1 cellular context compared by ENCODE assay signal in the genomic region with DNA sequence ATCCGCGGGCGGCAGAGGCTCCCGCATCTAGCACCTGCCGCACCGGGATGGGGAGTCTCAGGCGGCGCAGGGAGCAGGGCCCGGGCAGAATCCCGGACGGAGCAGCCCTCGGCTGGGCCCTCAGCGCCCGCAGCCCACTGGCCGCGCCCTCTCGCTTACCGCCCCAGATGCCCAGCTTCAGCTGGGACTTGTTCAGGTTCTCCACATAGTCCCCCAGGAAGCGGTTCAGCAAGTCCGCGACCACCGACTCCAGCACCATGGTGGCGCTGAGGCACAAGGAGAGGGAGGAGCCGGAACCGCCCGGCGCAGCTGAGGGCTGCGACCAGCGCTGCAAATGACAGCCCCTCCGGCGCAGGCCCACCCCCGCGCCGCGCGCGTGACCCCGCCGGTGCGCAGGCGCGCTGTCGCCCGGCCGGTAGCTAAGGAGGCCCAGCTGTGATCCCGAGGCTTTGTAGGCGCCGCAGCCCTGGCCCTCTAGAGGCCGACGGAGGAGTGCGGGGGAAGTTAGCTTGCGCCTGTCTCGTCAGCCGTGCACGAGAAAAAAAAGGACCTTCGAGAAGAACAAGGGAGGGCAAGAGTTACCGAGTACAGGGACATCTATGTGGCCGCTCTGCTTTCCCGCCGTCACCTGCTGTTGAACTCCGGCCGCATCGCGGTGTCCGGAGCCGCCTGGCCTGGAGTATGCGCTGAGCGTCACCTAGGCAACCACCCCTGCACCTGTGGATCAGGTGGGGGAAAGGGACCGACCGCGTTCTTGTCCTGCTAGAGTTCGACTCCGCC.
TF ChIP-seq lines count a peak whose summit lies in the region.

A gene with protein sequence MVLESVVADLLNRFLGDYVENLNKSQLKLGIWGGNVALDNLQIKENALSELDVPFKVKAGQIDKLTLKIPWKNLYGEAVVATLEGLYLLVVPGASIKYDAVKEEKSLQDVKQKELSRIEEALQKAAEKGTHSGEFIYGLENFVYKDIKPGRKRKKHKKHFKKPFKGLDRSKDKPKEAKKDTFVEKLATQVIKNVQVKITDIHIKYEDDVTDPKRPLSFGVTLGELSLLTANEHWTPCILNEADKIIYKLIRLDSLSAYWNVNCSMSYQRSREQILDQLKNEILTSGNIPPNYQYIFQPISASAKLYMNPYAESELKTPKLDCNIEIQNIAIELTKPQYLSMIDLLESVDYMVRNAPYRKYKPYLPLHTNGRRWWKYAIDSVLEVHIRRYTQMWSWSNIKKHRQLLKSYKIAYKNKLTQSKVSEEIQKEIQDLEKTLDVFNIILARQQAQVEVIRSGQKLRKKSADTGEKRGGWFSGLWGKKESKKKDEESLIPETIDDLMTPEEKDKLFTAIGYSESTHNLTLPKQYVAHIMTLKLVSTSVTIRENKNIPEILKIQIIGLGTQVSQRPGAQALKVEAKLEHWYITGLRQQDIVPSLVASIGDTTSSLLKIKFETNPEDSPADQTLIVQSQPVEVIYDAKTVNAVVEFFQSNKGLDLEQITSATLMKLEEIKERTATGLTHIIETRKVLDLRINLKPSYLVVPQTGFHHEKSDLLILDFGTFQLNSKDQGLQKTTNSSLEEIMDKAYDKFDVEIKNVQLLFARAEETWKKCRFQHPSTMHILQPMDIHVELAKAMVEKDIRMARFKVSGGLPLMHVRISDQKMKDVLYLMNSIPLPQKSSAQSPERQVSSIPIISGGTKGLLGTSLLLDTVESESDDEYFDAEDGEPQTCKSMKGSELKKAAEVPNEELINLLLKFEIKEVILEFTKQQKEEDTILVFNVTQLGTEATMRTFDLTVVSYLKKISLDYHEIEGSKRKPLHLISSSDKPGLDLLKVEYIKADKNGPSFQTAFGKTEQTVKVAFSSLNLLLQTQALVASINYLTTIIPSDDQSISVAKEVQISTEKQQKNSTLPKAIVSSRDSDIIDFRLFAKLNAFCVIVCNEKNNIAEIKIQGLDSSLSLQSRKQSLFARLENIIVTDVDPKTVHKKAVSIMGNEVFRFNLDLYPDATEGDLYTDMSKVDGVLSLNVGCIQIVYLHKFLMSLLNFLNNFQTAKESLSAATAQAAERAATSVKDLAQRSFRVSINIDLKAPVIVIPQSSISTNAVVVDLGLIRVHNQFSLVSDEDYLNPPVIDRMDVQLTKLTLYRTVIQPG (N-terminal part only) (minus strand): TSS at position 332 of the 780 bp plus-strand sequence. CDS start 73 bp downstream, at position 259.

TF ChIP-seq in GM12878, 131 proteins besides CTCF, POLR2A, EP300 and RAD21 (continues in another document):
- no peak for TF ChIP-seq JUNB (IDR thresholded peaks at IDR 0.05)
- TF ChIP-seq FOXK2 (IDR thresholded peaks at IDR 0.05): no peak
- no peak for TF ChIP-seq EZH2 (IDR thresholded peaks at IDR 0.05; ENCODE audit: borderline replicate concordance, control insufficient read depth, low read depth, low read length)
- TF ChIP-seq, protein P1, sequence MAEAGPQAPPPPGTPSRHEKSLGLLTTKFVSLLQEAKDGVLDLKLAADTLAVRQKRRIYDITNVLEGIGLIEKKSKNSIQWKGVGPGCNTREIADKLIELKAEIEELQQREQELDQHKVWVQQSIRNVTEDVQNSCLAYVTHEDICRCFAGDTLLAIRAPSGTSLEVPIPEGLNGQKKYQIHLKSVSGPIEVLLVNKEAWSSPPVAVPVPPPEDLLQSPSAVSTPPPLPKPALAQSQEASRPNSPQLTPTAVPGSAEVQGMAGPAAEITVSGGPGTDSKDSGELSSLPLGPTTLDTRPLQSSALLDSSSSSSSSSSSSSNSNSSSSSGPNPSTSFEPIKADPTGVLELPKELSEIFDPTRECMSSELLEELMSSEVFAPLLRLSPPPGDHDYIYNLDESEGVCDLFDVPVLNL (IDR thresholded peaks at IDR 0.05; ENCODE audit: low read depth, low read length): 0 out of 2 replicates have a peak, but pooled peaks have one; percentile 33
- peak; percentile 90 for TF ChIP-seq NRF1 (conservative IDR thresholded peaks at IDR 0.05; ENCODE audit: low read depth, low read length)
- no peak for TF ChIP-seq BRCA1 (IDR thresholded peaks at IDR 0.05; ENCODE audit: low read depth, low read length)
- TF ChIP-seq, protein P2, sequence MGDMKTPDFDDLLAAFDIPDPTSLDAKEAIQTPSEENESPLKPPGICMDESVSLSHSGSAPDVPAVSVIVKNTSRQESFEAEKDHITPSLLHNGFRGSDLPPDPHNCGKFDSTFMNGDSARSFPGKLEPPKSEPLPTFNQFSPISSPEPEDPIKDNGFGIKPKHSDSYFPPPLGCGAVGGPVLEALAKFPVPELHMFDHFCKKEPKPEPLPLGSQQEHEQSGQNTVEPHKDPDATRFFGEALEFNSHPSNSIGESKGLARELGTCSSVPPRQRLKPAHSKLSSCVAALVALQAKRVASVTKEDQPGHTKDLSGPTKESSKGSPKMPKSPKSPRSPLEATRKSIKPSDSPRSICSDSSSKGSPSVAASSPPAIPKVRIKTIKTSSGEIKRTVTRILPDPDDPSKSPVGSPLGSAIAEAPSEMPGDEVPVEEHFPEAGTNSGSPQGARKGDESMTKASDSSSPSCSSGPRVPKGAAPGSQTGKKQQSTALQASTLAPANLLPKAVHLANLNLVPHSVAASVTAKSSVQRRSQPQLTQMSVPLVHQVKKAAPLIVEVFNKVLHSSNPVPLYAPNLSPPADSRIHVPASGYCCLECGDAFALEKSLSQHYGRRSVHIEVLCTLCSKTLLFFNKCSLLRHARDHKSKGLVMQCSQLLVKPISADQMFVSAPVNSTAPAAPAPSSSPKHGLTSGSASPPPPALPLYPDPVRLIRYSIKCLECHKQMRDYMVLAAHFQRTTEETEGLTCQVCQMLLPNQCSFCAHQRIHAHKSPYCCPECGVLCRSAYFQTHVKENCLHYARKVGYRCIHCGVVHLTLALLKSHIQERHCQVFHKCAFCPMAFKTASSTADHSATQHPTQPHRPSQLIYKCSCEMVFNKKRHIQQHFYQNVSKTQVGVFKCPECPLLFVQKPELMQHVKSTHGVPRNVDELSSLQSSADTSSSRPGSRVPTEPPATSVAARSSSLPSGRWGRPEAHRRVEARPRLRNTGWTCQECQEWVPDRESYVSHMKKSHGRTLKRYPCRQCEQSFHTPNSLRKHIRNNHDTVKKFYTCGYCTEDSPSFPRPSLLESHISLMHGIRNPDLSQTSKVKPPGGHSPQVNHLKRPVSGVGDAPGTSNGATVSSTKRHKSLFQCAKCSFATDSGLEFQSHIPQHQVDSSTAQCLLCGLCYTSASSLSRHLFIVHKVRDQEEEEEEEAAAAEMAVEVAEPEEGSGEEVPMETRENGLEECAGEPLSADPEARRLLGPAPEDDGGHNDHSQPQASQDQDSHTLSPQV (IDR thresholded peaks at IDR 0.05): no peak; the same call in 1 of the 2 replicates
- TF ChIP-seq, protein P3, sequence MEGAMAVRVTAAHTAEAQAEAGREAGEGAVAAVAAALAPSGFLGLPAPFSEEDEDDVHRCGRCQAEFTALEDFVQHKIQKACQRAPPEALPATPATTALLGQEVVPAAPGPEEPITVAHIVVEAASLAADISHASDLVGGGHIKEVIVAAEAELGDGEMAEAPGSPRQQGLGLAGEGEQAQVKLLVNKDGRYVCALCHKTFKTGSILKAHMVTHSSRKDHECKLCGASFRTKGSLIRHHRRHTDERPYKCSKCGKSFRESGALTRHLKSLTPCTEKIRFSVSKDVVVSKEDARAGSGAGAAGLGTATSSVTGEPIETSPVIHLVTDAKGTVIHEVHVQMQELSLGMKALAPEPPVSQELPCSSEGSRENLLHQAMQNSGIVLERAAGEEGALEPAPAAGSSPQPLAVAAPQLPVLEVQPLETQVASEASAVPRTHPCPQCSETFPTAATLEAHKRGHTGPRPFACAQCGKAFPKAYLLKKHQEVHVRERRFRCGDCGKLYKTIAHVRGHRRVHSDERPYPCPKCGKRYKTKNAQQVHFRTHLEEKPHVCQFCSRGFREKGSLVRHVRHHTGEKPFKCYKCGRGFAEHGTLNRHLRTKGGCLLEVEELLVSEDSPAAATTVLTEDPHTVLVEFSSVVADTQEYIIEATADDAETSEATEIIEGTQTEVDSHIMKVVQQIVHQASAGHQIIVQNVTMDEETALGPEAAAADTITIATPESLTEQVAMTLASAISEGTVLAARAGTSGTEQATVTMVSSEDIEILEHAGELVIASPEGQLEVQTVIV (IDR thresholded peaks at IDR 0.05; ENCODE audit: borderline replicate concordance, partially characterized antibody): peak; percentile 19
- TF ChIP-seq, protein P4, sequence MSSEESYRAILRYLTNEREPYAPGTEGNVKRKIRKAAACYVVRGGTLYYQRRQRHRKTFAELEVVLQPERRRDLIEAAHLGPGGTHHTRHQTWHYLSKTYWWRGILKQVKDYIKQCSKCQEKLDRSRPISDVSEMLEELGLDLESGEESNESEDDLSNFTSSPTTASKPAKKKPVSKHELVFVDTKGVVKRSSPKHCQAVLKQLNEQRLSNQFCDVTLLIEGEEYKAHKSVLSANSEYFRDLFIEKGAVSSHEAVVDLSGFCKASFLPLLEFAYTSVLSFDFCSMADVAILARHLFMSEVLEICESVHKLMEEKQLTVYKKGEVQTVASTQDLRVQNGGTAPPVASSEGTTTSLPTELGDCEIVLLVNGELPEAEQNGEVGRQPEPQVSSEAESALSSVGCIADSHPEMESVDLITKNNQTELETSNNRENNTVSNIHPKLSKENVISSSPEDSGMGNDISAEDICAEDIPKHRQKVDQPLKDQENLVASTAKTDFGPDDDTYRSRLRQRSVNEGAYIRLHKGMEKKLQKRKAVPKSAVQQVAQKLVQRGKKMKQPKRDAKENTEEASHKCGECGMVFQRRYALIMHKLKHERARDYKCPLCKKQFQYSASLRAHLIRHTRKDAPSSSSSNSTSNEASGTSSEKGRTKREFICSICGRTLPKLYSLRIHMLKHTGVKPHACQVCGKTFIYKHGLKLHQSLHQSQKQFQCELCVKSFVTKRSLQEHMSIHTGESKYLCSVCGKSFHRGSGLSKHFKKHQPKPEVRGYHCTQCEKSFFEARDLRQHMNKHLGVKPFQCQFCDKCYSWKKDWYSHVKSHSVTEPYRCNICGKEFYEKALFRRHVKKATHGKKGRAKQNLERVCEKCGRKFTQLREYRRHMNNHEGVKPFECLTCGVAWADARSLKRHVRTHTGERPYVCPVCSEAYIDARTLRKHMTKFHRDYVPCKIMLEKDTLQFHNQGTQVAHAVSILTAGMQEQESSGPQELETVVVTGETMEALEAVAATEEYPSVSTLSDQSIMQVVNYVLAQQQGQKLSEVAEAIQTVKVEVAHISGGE (CRISPR knock-in tag; IDR thresholded peaks at IDR 0.05): no peak
- TF ChIP-seq, protein P5, sequence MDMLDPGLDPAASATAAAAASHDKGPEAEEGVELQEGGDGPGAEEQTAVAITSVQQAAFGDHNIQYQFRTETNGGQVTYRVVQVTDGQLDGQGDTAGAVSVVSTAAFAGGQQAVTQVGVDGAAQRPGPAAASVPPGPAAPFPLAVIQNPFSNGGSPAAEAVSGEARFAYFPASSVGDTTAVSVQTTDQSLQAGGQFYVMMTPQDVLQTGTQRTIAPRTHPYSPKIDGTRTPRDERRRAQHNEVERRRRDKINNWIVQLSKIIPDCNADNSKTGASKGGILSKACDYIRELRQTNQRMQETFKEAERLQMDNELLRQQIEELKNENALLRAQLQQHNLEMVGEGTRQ (IDR thresholded peaks at IDR 0.05; ENCODE audit: borderline replicate concordance, low read depth, low read length): peak; percentile 72
- TF ChIP-seq ZZZ3 (IDR thresholded peaks at IDR 0.05; ENCODE audit: control insufficient read depth, insufficient read length, low read depth): no peak
- TF ChIP-seq HCFC1 (IDR thresholded peaks at IDR 0.05; ENCODE audit: low read length): no peak; the same call in 1 of the 2 replicates
- no peak for TF ChIP-seq HDAC6 (IDR thresholded peaks at IDR 0.05; ENCODE audit: unreplicated experiment)
- peak; percentile 90 for TF ChIP-seq GATAD2B (conservative IDR thresholded peaks at IDR 0.05; ENCODE audit: low read depth)
- TF ChIP-seq, protein P6, sequence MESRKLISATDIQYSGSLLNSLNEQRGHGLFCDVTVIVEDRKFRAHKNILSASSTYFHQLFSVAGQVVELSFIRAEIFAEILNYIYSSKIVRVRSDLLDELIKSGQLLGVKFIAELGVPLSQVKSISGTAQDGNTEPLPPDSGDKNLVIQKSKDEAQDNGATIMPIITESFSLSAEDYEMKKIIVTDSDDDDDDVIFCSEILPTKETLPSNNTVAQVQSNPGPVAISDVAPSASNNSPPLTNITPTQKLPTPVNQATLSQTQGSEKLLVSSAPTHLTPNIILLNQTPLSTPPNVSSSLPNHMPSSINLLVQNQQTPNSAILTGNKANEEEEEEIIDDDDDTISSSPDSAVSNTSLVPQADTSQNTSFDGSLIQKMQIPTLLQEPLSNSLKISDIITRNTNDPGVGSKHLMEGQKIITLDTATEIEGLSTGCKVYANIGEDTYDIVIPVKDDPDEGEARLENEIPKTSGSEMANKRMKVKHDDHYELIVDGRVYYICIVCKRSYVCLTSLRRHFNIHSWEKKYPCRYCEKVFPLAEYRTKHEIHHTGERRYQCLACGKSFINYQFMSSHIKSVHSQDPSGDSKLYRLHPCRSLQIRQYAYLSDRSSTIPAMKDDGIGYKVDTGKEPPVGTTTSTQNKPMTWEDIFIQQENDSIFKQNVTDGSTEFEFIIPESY (IDR thresholded peaks at IDR 0.05): no peak
- TF ChIP-seq NR2C1 (IDR thresholded peaks at IDR 0.05): peak; percentile 73
- TF ChIP-seq POLR2AphosphoS5 (IDR thresholded peaks at IDR 0.05; ENCODE audit: low read length): peak; percentile 78
- TF ChIP-seq, protein P7, sequence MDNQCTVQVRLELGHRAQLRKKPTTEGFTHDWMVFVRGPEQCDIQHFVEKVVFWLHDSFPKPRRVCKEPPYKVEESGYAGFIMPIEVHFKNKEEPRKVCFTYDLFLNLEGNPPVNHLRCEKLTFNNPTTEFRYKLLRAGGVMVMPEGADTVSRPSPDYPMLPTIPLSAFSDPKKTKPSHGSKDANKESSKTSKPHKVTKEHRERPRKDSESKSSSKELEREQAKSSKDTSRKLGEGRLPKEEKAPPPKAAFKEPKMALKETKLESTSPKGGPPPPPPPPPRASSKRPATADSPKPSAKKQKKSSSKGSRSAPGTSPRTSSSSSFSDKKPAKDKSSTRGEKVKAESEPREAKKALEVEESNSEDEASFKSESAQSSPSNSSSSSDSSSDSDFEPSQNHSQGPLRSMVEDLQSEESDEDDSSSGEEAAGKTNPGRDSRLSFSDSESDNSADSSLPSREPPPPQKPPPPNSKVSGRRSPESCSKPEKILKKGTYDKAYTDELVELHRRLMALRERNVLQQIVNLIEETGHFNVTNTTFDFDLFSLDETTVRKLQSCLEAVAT (IDR thresholded peaks at IDR 0.05): no peak; the same call in none of the 2 replicates
- no peak for TF ChIP-seq YBX1 (IDR thresholded peaks at IDR 0.05)
- peak; percentile 21; the same call in 1 of the 2 replicates for TF ChIP-seq CBFB (IDR thresholded peaks at IDR 0.05; ENCODE audit: low read depth)
- TF ChIP-seq, protein P8, sequence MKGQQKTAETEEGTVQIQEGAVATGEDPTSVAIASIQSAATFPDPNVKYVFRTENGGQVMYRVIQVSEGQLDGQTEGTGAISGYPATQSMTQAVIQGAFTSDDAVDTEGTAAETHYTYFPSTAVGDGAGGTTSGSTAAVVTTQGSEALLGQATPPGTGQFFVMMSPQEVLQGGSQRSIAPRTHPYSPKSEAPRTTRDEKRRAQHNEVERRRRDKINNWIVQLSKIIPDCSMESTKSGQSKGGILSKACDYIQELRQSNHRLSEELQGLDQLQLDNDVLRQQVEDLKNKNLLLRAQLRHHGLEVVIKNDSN (IDR thresholded peaks at IDR 0.05; ENCODE audit: borderline replicate concordance, extremely low read length, insufficient read depth, low read depth, low read length): peak; percentile 88
- TF ChIP-seq ETV6 (conservative IDR thresholded peaks at IDR 0.05 in 1 of 2, IDR thresholded peaks at IDR 0.05 in 1 of 2; ENCODE audit: borderline replicate concordance in 1 of 2, low read depth in 1 of 2): peak in 1 of 2 experiments; percentile 20; a peak in 1 of 4 replicates
- TF ChIP-seq, protein P9, sequence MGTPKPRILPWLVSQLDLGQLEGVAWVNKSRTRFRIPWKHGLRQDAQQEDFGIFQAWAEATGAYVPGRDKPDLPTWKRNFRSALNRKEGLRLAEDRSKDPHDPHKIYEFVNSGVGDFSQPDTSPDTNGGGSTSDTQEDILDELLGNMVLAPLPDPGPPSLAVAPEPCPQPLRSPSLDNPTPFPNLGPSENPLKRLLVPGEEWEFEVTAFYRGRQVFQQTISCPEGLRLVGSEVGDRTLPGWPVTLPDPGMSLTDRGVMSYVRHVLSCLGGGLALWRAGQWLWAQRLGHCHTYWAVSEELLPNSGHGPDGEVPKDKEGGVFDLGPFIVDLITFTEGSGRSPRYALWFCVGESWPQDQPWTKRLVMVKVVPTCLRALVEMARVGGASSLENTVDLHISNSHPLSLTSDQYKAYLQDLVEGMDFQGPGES (IDR thresholded peaks at IDR 0.05): no peak
